Comparison of ENCODE assay signal across 24 cellular contexts in genomic region chr2:240793313-240794177, GRCh38. TPM values are rescaled to one million over a fixed set of nuclear protein-coding genes. Genes with fewer than 3 reads are reported as not detected.
DNase-seq lines count a peak whose midpoint lies in the region; ATAC-seq, FAIRE-seq and TF ChIP-seq lines count a peak whose summit lies in the region.
"Had no signal": no experiment of that assay in that cellular context is flagged by ENCODE, and none has a peak within 500 bp of the region (broad histone marks: within the 10 kb centered on the region; RNA-seq: fewer than 3 reads in every experiment).

No MANE protein-coding gene starts in this region.

- CTCF ChIA-PET in activated CD4-positive, alpha-beta T cell treated with anti-CD3 and anti-CD28 coated beads for 36 hours (lab: Charles Lee): interaction anchor here (0.6 kb wide), 1 partner anchor 21 kb away, joined by 3 read pairs; no protein-coding TSS in a partner anchor
- CTCF ChIA-PET in HepG2 (lab: Yijun Ruan, JAX; ENCODE audit: low intra/inter-chr PET ratio, low total read pairs): no interaction called here

- no peak overlapping the region for H4K5ac ChIP-seq in H9 (ENCODE audit: insufficient read length, low read depth, low read length)

- no peak for TF ChIP-seq RAD21 in HepG2 (CRISPR knock-in tag; IDR thresholded peaks at IDR 0.05)

- no peaks in the 10 kb centered on the region for H3K23me2 ChIP-seq in H9 (ENCODE audit: insufficient read length, low read depth, low read length, poor library complexity, severe bottlenecking)

- POLR2A ChIA-PET in activated CD4-positive, alpha-beta T cell treated with anti-CD3 and anti-CD28 coated beads for 36 hours (lab: Charles Lee): no interaction called here
- POLR2A ChIA-PET in HepG2 (lab: Yijun Ruan, JAX): no interaction called here

- no peak overlapping the region for H3K27ac ChIP-seq in H9 (ENCODE audit: insufficient read length, low read depth, low read length)
- no peak overlapping the region for H3K27ac ChIP-seq in HepG2 (ENCODE audit: extremely low read length, insufficient read depth, low read length)
- no peak overlapping the region for H3K27ac ChIP-seq in trophoblast cell (ENCODE audit: low read depth, low read length)
- H3K27ac ChIP-seq: esophagus squamous epithelium, tibial artery had no signal

- no peak overlapping the region for H3K27ac Mint-ChIP-seq in activated CD4-positive, alpha-beta T cell treated with anti-CD3 and anti-CD28 coated beads for 36 hours
- peak overlapping the region; percentile 79 to 95 (median 79); a peak in 5 of 7 replicates for H3K27ac Mint-ChIP-seq in H9
- H3K27ac Mint-ChIP-seq: activated B cell treated with CpG ODN at 0.5 μM for 24 hours; activated naive CD8-positive, alpha-beta T cell treated with anti-CD3 and anti-CD28 coated beads for 36 hours; naive thymus-derived CD8-positive, alpha-beta T cell had no signal

- intact Hi-C loops in activated CD4-positive, alpha-beta T cell treated with anti-CD3 and anti-CD28 coated beads for 36 hours (cut with DNase I, micrococcal nuclease): no loop called here
- intact Hi-C loops in HepG2 (cut with micrococcal nuclease; ENCODE audit: unreplicated experiment) (no loop called here), posterior vena cava (cut with DNase I) (no loop called here)

- no peaks in the 10 kb centered on the region for H3K9me3 Mint-ChIP-seq in activated CD4-positive, alpha-beta T cell treated with anti-CD3 and anti-CD28 coated beads for 36 hours (ENCODE audit: low read depth)
- no peaks in the 10 kb centered on the region for H3K9me3 Mint-ChIP-seq in H9
- H3K9me3 Mint-ChIP-seq: activated B cell treated with CpG ODN at 0.5 μM for 24 hours; activated naive CD8-positive, alpha-beta T cell treated with anti-CD3 and anti-CD28 coated beads for 36 hours; activated T-cell treated with anti-CD3 and anti-CD28 coated beads, Interleukin-2, amount 50 U/mL, for 4 hours; naive thymus-derived CD8-positive, alpha-beta T cell had no signal

- no TSS peak for BruUV-seq in HepG2 (replicated peaks; lab: Mats Ljungman, UMichigan)

- no peak overlapping the region for H2BK15ac ChIP-seq in H9 (ENCODE audit: low read depth, low read length)

- H2AK5ac ChIP-seq in H9 (ENCODE audit: insufficient read length, low read length): no peak overlapping the region
- no peak overlapping the region for H2AK5ac ChIP-seq in trophoblast cell (ENCODE audit: low read length)

- H4K91ac ChIP-seq in H9 (ENCODE audit: insufficient read length, low read depth, low read length) (no peak overlapping the region), trophoblast cell (ENCODE audit: low read depth, low read length) (no peak overlapping the region)

- H3K36me3 ChIP-seq in HepG2 (replicated peaks in 1 of 2; ENCODE audit: control insufficient read depth in 1 of 2, insufficient read depth in 2 of 2, low read length in 2 of 2): no peaks in the 10 kb centered on the region
- no peaks in the 10 kb centered on the region for H3K36me3 ChIP-seq in trophoblast cell (ENCODE audit: control insufficient read depth in 1 of 2, insufficient read depth in 2 of 2, low read length in 2 of 2)
- H3K36me3 ChIP-seq: esophagus squamous epithelium, tibial artery had no signal

- H2AFZ ChIP-seq in H9 (ENCODE audit: low read length): no peak overlapping the region
- no peak overlapping the region for H2AFZ ChIP-seq in HepG2 (ENCODE audit: low read length)
- H2AFZ ChIP-seq in trophoblast cell (ENCODE audit: insufficient read depth, low read length, poor library complexity): no peak overlapping the region

- H3K18ac ChIP-seq in H9 (ENCODE audit: insufficient read length, low read depth, low read length): no peak overlapping the region
- H3K18ac ChIP-seq in trophoblast cell (ENCODE audit: low read length): no peak overlapping the region

- H3K4ac ChIP-seq in H9 (ENCODE audit: low read depth, low read length) (no peak overlapping the region), trophoblast cell (ENCODE audit: low read depth, low read length) (no peak overlapping the region)

- H3K4me2 ChIP-seq in H9 (ENCODE audit: insufficient read depth, insufficient read length, low read length): no peak overlapping the region
- peak overlapping the region; percentile 45; the same call in 1 of the 2 replicates for H3K4me2 ChIP-seq in HepG2 (ENCODE audit: low read depth, low read length)
- H3K4me2 ChIP-seq in trophoblast cell (ENCODE audit: low read length): no peak overlapping the region

- in situ Hi-C loops in HepG2 (cut with HindIII; ENCODE audit: extremely low pct_ligation_motif_present, low pct_unique_long_range_greater_than_20kb): no loop called here

- WGBS in H9 (ENCODE audit: extremely low coverage, insufficient read length, low lambda C conversion rate): no CpG with 5 or more reads among the region's 21 CpGs
- WGBS in HepG2 (ENCODE audit: low lambda C conversion rate): 38% methylated on average over 21 of the region's 21 CpGs
- WGBS in trophoblast cell (ENCODE audit: extremely low coverage, insufficient coverage, insufficient read length): no CpG with 5 or more reads among the region's 21 CpGs

- H3K9me3 ChIP-seq in H9 (ENCODE audit: control insufficient read depth, low read depth, low read length) (no peaks in the 10 kb centered on the region), HepG2 (ENCODE audit: low read length) (no peaks in the 10 kb centered on the region), trophoblast cell (ENCODE audit: insufficient read depth, low read depth, low read length) (no peaks in the 10 kb centered on the region)
- H3K9me3 ChIP-seq: esophagus squamous epithelium, tibial artery had no signal

- no peak overlapping the region for H4K12ac ChIP-seq in trophoblast cell (ENCODE audit: low read depth, low read length)

- no peak overlapping the region for H2BK20ac ChIP-seq in H9 (ENCODE audit: low read depth, low read length, poor library complexity, severe bottlenecking)

- no peak overlapping the region for H3T11ph ChIP-seq in H9 (ENCODE audit: low read length)

- H3K4me1 Mint-ChIP-seq in activated CD4-positive, alpha-beta T cell treated with anti-CD3 and anti-CD28 coated beads for 36 hours: no peaks in the 10 kb centered on the region
- H3K4me1 Mint-ChIP-seq in H9: peaks cover 11 to 21% of the 10 kb centered on the region in 2 experiments
- H3K4me1 Mint-ChIP-seq: activated B cell treated with CpG ODN at 0.5 μM for 24 hours; activated naive CD8-positive, alpha-beta T cell treated with anti-CD3 and anti-CD28 coated beads for 36 hours had no signal

- H3K27me3 ChIP-seq in H9 (ENCODE audit: insufficient read depth, low read length) (no peaks in the 10 kb centered on the region), HepG2 (ENCODE audit: control insufficient read depth in 1 of 2, insufficient read depth in 2 of 2, low read length in 2 of 2) (peaks cover 26 to 88% of the 10 kb centered on the region in 2 experiments), trophoblast cell (ENCODE audit: insufficient read depth, low read length) (no peaks in the 10 kb centered on the region)

- H3K56ac ChIP-seq in H9 (ENCODE audit: insufficient read length, low read depth, low read length): no peak overlapping the region

- no peak overlapping the region for H2BK12ac ChIP-seq in H9 (ENCODE audit: insufficient read length, low read depth, low read length)
- H2BK12ac ChIP-seq in trophoblast cell (ENCODE audit: low read length): no peak overlapping the region

- H2BK5ac ChIP-seq in H9 (ENCODE audit: insufficient read length, low read length) (no peak overlapping the region), trophoblast cell (ENCODE audit: low read depth, low read length, poor library complexity) (no peak overlapping the region)

- H3K14ac ChIP-seq in H9 (ENCODE audit: insufficient read depth, low read length): no peak overlapping the region; the same call in 1 of the 2 replicates
- H3K14ac ChIP-seq in trophoblast cell (ENCODE audit: low read length): no peak overlapping the region

- no peak for FAIRE-seq in HepG2 (lab: Jason Lieb, UNC)
- FAIRE-seq: A204.1 had no signal

- H4K8ac ChIP-seq in H9 (replicated peaks; ENCODE audit: insufficient read length, low read depth, low read length) (no peak overlapping the region), trophoblast cell (ENCODE audit: low read depth, low read length) (no peak overlapping the region)

- peaks cover 2% of the 10 kb centered on the region for H4K20me1 ChIP-seq in H9 (ENCODE audit: control insufficient read depth, insufficient read depth, insufficient read length)
- no peaks in the 10 kb centered on the region; the same call in 1 of the 2 replicates for H4K20me1 ChIP-seq in HepG2 (ENCODE audit: insufficient read depth, low read length)

- peaks cover 2% of the 10 kb centered on the region for H3K27me3 Mint-ChIP-seq in activated CD4-positive, alpha-beta T cell treated with anti-CD3 and anti-CD28 coated beads for 36 hours
- H3K27me3 Mint-ChIP-seq in H9 (ENCODE audit: low read depth): no peaks in the 10 kb centered on the region

- H3K23ac ChIP-seq in H9 (ENCODE audit: insufficient read length, low read depth, low read length) (no peak overlapping the region), trophoblast cell (ENCODE audit: low read length) (no peak overlapping the region)

- no peak overlapping the region for H3K4me3 Mint-ChIP-seq in activated CD4-positive, alpha-beta T cell treated with anti-CD3 and anti-CD28 coated beads for 36 hours
- no peak overlapping the region for H3K4me3 Mint-ChIP-seq in H9
- H3K4me3 Mint-ChIP-seq: activated B cell treated with CpG ODN at 0.5 μM for 24 hours; activated naive CD8-positive, alpha-beta T cell treated with anti-CD3 and anti-CD28 coated beads for 36 hours; activated T-cell treated with anti-CD3 and anti-CD28 coated beads, Interleukin-2, amount 50 U/mL, for 4 hours; naive thymus-derived CD8-positive, alpha-beta T cell had no signal

- no peak for TF ChIP-seq CTCF in H9 (conservative IDR thresholded peaks at IDR 0.05)
- no peak for TF ChIP-seq CTCF in HepG2 (CRISPR knock-in tag; IDR thresholded peaks at IDR 0.05)

- no peak for TF ChIP-seq POLR2A in HepG2 (IDR thresholded peaks at IDR 0.05; ENCODE audit: insufficient read depth in 1 of 2, low read depth in 2 of 2, low read length in 2 of 2)

- H2BK120ac ChIP-seq in H9 (ENCODE audit: low read depth, low read length, poor library complexity, severe bottlenecking) (no peak overlapping the region), trophoblast cell (ENCODE audit: insufficient read depth, low read length, poor library complexity) (no peak overlapping the region)

- peak; percentile 1 for DNase-seq in activated CD4-positive, alpha-beta T cell treated with anti-CD3 and anti-CD28 coated beads for 36 hours
- DNase-seq in activated CD4-positive, alpha-beta T cell treated with anti-CD3 and anti-CD28 coated beads, Interleukin-2, amount 50 U/mL, for 1 hour: no peak
- DNase-seq in H9 (no peak), HepG2 (ENCODE audit: low spot score) (no peak), posterior vena cava (ENCODE audit: low spot score) (peak; percentile 47), trophoblast cell (no peak)
- DNase-seq in activated naive CD4-positive, alpha-beta T cell treated with Interleukin-2 at 50 U/mL for 16 hours: no peak
- DNase-seq: activated B cell treated with CpG ODN at 0.5 μM for 24 hours; activated naive CD8-positive, alpha-beta T cell treated with anti-CD3 and anti-CD28 coated beads for 36 hours; activated T-cell treated with anti-CD3 and anti-CD28 coated beads, Interleukin-2, amount 50 U/mL, for 4 hours; esophagus squamous epithelium; GOT3; NCI-H1048; NCI-H1930; NCI-H774; stimulated activated CD4-positive, alpha-beta T cell treated with anti-CD3 and anti-CD28 coated beads, Interleukin-4, amount 100 ng/mL, for 4 hours; stimulated activated naive CD8-positive, alpha-beta T cell treated with anti-CD3 and anti-CD28 coated beads, Interleukin-15, Interleukin-2, amounts not matched to agents 100 U/mL and 50 U/mL, for 24 hours; T1000; tibial artery had no signal

- peak overlapping the region in 1 of 3 experiments; percentile 11; a peak in 1 of 6 replicates for H3K4me3 ChIP-seq in HepG2 (replicated peaks in 1 of 3; ENCODE audit: insufficient read depth in 1 of 3, low read depth in 2 of 3, low read length in 3 of 3)
- H3K4me3 ChIP-seq in trophoblast cell (ENCODE audit: low read depth, low read length): no peak overlapping the region
- H3K4me3 ChIP-seq: esophagus squamous epithelium, tibial artery had no signal

- H3K79me1 ChIP-seq in H9 (ENCODE audit: insufficient read depth, low read depth, low read length, poor library complexity, severe bottlenecking): peaks cover 15% of the 10 kb centered on the region
- no peaks in the 10 kb centered on the region for H3K79me1 ChIP-seq in trophoblast cell (ENCODE audit: low read length)

- no peak for ATAC-seq in activated CD4-positive, alpha-beta T cell treated with anti-CD3 and anti-CD28 coated beads for 36 hours
- ATAC-seq in HepG2 (peak; percentile 10; the same call in 1 of the 3 replicates), GM21576 (IDR thresholded peaks at IDR 0.05; ENCODE audit: unreplicated experiment) (no peak)
- ATAC-seq: activated T-cell treated with anti-CD3 and anti-CD28 coated beads, Interleukin-2, amount 50 U/mL, for 4 hours; naive thymus-derived CD8-positive, alpha-beta T cell; stimulated activated naive CD8-positive, alpha-beta T cell treated with anti-CD3 and anti-CD28 coated beads, Interleukin-15, Interleukin-2, amounts not matched to agents 100 U/mL and 50 U/mL, for 24 hours had no signal

- H3K9ac ChIP-seq in H9 (ENCODE audit: extremely low read depth, insufficient read length, low read length): no peak overlapping the region
- H3K9ac ChIP-seq in HepG2 (ENCODE audit: insufficient read depth, low read depth, low read length): no peak overlapping the region
- no peak overlapping the region for H3K9ac ChIP-seq in trophoblast cell (ENCODE audit: low read length)

- no peak for TF ChIP-seq EP300 in HepG2 (IDR thresholded peaks at IDR 0.05; ENCODE audit: low read depth in 2 of 2, low read length in 2 of 2)
- TF ChIP-seq EP300 in HepG2 (CRISPR knock-in tag; IDR thresholded peaks at IDR 0.05; ENCODE audit: borderline replicate concordance): no peak

- H3K4me1 ChIP-seq in H9 (ENCODE audit: insufficient read depth, low read length): no peaks in the 10 kb centered on the region
- peaks cover 19% of the 10 kb centered on the region for H3K4me1 ChIP-seq in HepG2 (ENCODE audit: insufficient read depth, low read length)
- H3K4me1 ChIP-seq in trophoblast cell (ENCODE audit: control insufficient read depth in 1 of 2, insufficient read depth in 2 of 2, low read length in 2 of 2): peaks cover 0 to 2% of the 10 kb centered on the region in 2 experiments
- H3K4me1 ChIP-seq: esophagus squamous epithelium, tibial artery had no signal

- H3K79me2 ChIP-seq in H9 (ENCODE audit: insufficient read depth, low read length) (peaks cover 2% of the 10 kb centered on the region; the same call in 1 of the 2 replicates), HepG2 (ENCODE audit: insufficient read depth, low read length) (no peaks in the 10 kb centered on the region), trophoblast cell (ENCODE audit: control insufficient read depth, insufficient read depth, low read length, poor library complexity) (no peaks in the 10 kb centered on the region)

- H3K36me3 Mint-ChIP-seq in activated CD4-positive, alpha-beta T cell treated with anti-CD3 and anti-CD28 coated beads for 36 hours (ENCODE audit: low read depth): no peaks in the 10 kb centered on the region
- peaks cover 24 to 61% (median 56%) of the 10 kb centered on the region in 3 experiments; a peak in 6 of 7 replicates for H3K36me3 Mint-ChIP-seq in H9 (ENCODE audit: insufficient read depth in 1 of 3, low read depth in 3 of 3)
- H3K36me3 Mint-ChIP-seq: activated naive CD8-positive, alpha-beta T cell treated with anti-CD3 and anti-CD28 coated beads for 36 hours; naive thymus-derived CD8-positive, alpha-beta T cell had no signal

RNA-seq across cellular contexts. Expression of gene KIF1A, which starts 26.5 kb away (rescaled TPM):
- 1 to 10 TPM; 4.6 to 8.2 TPM for total RNA-seq in activated CD4-positive, alpha-beta T cell treated with anti-CD3 and anti-CD28 coated beads for 36 hours
- total RNA-seq in H9 (2021) (188 and 204 TPM in 2 replicates), HepG2 (2016; rRNA removed; fragmentation: Illumina TruSeq; extraction: Trizol) (0.24 TPM in 1 of 2 replicates, not detected in the other), posterior vena cava (under 1 TPM; 0.37 to 0.57 TPM)
- not detected in 2 replicates for total RNA-seq in HepG2 (2016; cell fraction: cytosol; rRNA removed; fragmentation: Illumina TruSeq; extraction: Trizol; ENCODE audit: low read depth)
- 0.13 and 0.32 TPM in 2 replicates for total RNA-seq in HepG2 (2016; cell fraction: insoluble cytoplasmic fraction; rRNA removed; fragmentation: Illumina TruSeq; extraction: Trizol)
- not detected in 2 replicates for total RNA-seq in HepG2 (2016; cell fraction: membrane; rRNA removed; fragmentation: Illumina TruSeq; extraction: Trizol)
- not detected in 2 replicates for total RNA-seq in HepG2 (2016; cell fraction: nucleus; rRNA removed; fragmentation: Illumina TruSeq; extraction: Trizol)
- 0.01 and 0.03 TPM in 2 replicates for polyA plus RNA-seq in HepG2 (2011; rRNA removed)
- 0.01 TPM in 1 of 2 replicates, not detected in the other for polyA plus RNA-seq in HepG2 (2011; cell fraction: cytosol; rRNA removed)
- polyA plus RNA-seq in HepG2 (2011; cell fraction: nucleus; rRNA removed): 0.19 and 0.21 TPM in 2 replicates
- polyA plus RNA-seq in HepG2 (2012): 0.19 TPM in 1 of 2 replicates, not detected in the other
- polyA plus RNA-seq in HepG2 (2016; cell fraction: cytosol; fragmentation: Illumina TruSeq; extraction: Trizol; ENCODE audit: low read depth): not detected in 2 replicates
- not detected in 2 replicates for polyA plus RNA-seq in HepG2 (2016; cell fraction: insoluble cytoplasmic fraction; fragmentation: Illumina TruSeq; extraction: Trizol; ENCODE audit: low read depth)
- not detected in 2 replicates for polyA plus RNA-seq in HepG2 (2016; cell fraction: membrane; fragmentation: Illumina TruSeq; extraction: Trizol; ENCODE audit: low read depth)
- not detected in 2 replicates for polyA plus RNA-seq in HepG2 (2016; cell fraction: nucleus; fragmentation: Illumina TruSeq; extraction: Trizol; ENCODE audit: insufficient read depth, low read depth)
- 0.04 and 0.14 TPM in 2 replicates for polyA minus RNA-seq in HepG2 (2011; rRNA and poly(A)+ RNA removed; ENCODE audit: low replicate concordance)
- not detected in 2 replicates for polyA minus RNA-seq in HepG2 (2011; cell fraction: cytosol; rRNA and poly(A)+ RNA removed)
- 0.37 TPM in 1 of 2 replicates, not detected in the other for polyA minus RNA-seq in HepG2 (2011; cell fraction: nucleus; rRNA and poly(A)+ RNA removed)
- 0.68 and 1.4 TPM in 2 replicates for polyA plus RNA-seq in trophoblast cell (2013)
- total RNA-seq: activated B cell treated with CpG ODN at 0.5 μM for 24 hours; mesenteric fat pad; naive thymus-derived CD8-positive, alpha-beta T cell; OCI-LY7 had no signal

Comparison
In these comparisons a context has a peak if more than half of its experiments do, and no peak if none do; other contexts are left out.
1. DNase-seq: peak in activated CD4-positive, alpha-beta T cell treated with anti-CD3 and anti-CD28 coated beads for 36 hours (single experiment) and posterior vena cava (single experiment); none in activated CD4-positive, alpha-beta T cell treated with anti-CD3 and anti-CD28 coated beads, Interleukin-2, amount 50 U/mL, for 1 hour (single experiment), H9 (single experiment), HepG2 (single experiment), trophoblast cell (0 of 2) and activated naive CD4-positive, alpha-beta T cell treated with Interleukin-2 at 50 U/mL for 16 hours (single experiment).
2. RNA of gene KIF1A, which starts 26.5 kb away (total RNA-seq): 188 to 204 TPM in H9; 4.6 to 8.2 TPM in activated CD4-positive, alpha-beta T cell treated with anti-CD3 and anti-CD28 coated beads for 36 hours, 0.37 to 0.57 TPM in posterior vena cava and 0.13 to 0.32 TPM in HepG2; every median in the first group is over 10 times any median in the second.